Comparison of ENCODE assay signal across 12 cellular contexts in the genomic region with DNA sequence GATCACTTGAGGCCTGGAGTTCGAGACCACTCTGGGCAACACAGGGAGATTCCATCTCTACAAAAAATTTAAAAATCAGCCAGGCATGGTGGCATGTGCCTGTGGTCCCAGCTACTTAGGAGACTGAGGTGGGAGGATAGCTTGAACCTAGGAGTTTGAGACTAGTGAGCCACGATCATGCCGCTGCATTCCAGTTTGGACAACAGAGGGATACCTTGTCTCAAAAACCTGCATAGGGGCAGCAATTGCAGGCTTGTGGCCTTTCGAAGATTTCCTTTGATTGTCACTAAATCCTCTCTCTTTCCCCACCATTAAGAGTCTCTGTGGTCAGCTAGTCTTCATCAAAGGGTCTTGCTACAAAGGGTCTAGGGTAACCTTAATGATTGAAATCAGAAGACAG.
DNase-seq lines count a peak whose midpoint lies in the region; ATAC-seq and TF ChIP-seq lines count a peak whose summit lies in the region.
"Had no signal": no experiment of that assay in that cellular context is flagged by ENCODE, and none has a peak within 500 bp of the region (broad histone marks: within the 10 kb centered on the region; RNA-seq: fewer than 3 reads in every experiment).

No MANE protein-coding gene starts in this region.

- H3K27ac Mint-ChIP-seq in activated CD8-positive, alpha-beta memory T cell treated with anti-CD3 and anti-CD28 coated beads, Interleukin-2, amount 10 ng/mL, durations not matched to agents 7 days and 5 days = peak overlapping the region; percentile 98
- peak overlapping the region; percentile 95 for H3K27ac Mint-ChIP-seq in central memory CD8-positive, alpha-beta T cell (ENCODE audit: low read depth)
- H3K27ac Mint-ChIP-seq in stimulated activated effector memory CD8-positive, alpha-beta T cell treated with anti-CD3 and anti-CD28 coated beads, Interleukin-12 subunit alpha, Interleukin-12 subunit beta, amount 100 ng/mL, for 72 hours = peak overlapping the region; percentile 89
- H3K27ac Mint-ChIP-seq: brain, neural progenitor cell had no signal

- peaks cover 29% of the 10 kb centered on the region for H3K36me3 Mint-ChIP-seq in activated CD8-positive, alpha-beta memory T cell treated with anti-CD3 and anti-CD28 coated beads, Interleukin-2, amount 10 ng/mL, durations not matched to agents 7 days and 5 days
- peaks cover 16% of the 10 kb centered on the region for H3K36me3 Mint-ChIP-seq in central memory CD8-positive, alpha-beta T cell (ENCODE audit: insufficient read depth)
- no peaks in the 10 kb centered on the region for H3K36me3 Mint-ChIP-seq in stimulated activated effector memory CD8-positive, alpha-beta T cell treated with anti-CD3 and anti-CD28 coated beads, Interleukin-12 subunit alpha, Interleukin-12 subunit beta, amount 100 ng/mL, for 72 hours

- H3K27me3 Mint-ChIP-seq in activated CD8-positive, alpha-beta memory T cell treated with anti-CD3 and anti-CD28 coated beads, Interleukin-2, amount 10 ng/mL, durations not matched to agents 7 days and 5 days = no peaks in the 10 kb centered on the region
- no peaks in the 10 kb centered on the region for H3K27me3 Mint-ChIP-seq in central memory CD8-positive, alpha-beta T cell

- H3K4me3 ChIP-seq in OCI-LY1 (ENCODE audit: low read depth, low read length, poor library complexity, severe bottlenecking) = peak overlapping the region; percentile 65
- H3K4me3 ChIP-seq: neural progenitor cell had no signal

- H3K4me1 Mint-ChIP-seq in activated CD8-positive, alpha-beta memory T cell treated with anti-CD3 and anti-CD28 coated beads, Interleukin-2, amount 10 ng/mL, durations not matched to agents 7 days and 5 days = peaks cover 71% of the 10 kb centered on the region
- peaks cover 91% of the 10 kb centered on the region for H3K4me1 Mint-ChIP-seq in central memory CD8-positive, alpha-beta T cell
- peaks cover 79% of the 10 kb centered on the region for H3K4me1 Mint-ChIP-seq in stimulated activated effector memory CD8-positive, alpha-beta T cell treated with anti-CD3 and anti-CD28 coated beads, Interleukin-12 subunit alpha, Interleukin-12 subunit beta, amount 100 ng/mL, for 72 hours

- no peaks in the 10 kb centered on the region for H3K27me3 ChIP-seq in OCI-LY1 (ENCODE audit: insufficient read depth, low read length)
- H3K27me3 ChIP-seq: neural progenitor cell had no signal

- peak overlapping the region; percentile 97 for H3K4me3 Mint-ChIP-seq in activated CD8-positive, alpha-beta memory T cell treated with anti-CD3 and anti-CD28 coated beads, Interleukin-2, amount 10 ng/mL, durations not matched to agents 7 days and 5 days
- peak overlapping the region; percentile 93 for H3K4me3 Mint-ChIP-seq in central memory CD8-positive, alpha-beta T cell
- peak overlapping the region; percentile 75 for H3K4me3 Mint-ChIP-seq in stimulated activated effector memory CD8-positive, alpha-beta T cell treated with anti-CD3 and anti-CD28 coated beads, Interleukin-12 subunit alpha, Interleukin-12 subunit beta, amount 100 ng/mL, for 72 hours
- H3K4me3 Mint-ChIP-seq: brain, neural progenitor cell had no signal

- H3K9me3 Mint-ChIP-seq in activated CD8-positive, alpha-beta memory T cell treated with anti-CD3 and anti-CD28 coated beads, Interleukin-2, amount 10 ng/mL, durations not matched to agents 7 days and 5 days (ENCODE audit: low read depth) = no peaks in the 10 kb centered on the region
- no peaks in the 10 kb centered on the region for H3K9me3 Mint-ChIP-seq in central memory CD8-positive, alpha-beta T cell
- H3K9me3 Mint-ChIP-seq in stimulated activated effector memory CD8-positive, alpha-beta T cell treated with anti-CD3 and anti-CD28 coated beads, Interleukin-12 subunit alpha, Interleukin-12 subunit beta, amount 100 ng/mL, for 72 hours = peaks cover 2% of the 10 kb centered on the region

- peak overlapping the region; percentile 70; the same call in 1 of the 2 replicates for H3K4me2 ChIP-seq in OCI-LY1 (ENCODE audit: low read length)
- H3K4me2 ChIP-seq: neural progenitor cell had no signal

- no peak for TF ChIP-seq CTCF in OCI-LY1 (IDR thresholded peaks at IDR 0.05; ENCODE audit: low read length)

- peaks cover 40% of the 10 kb centered on the region for H3K4me1 ChIP-seq in OCI-LY1 (ENCODE audit: insufficient read depth, low read length, severe bottlenecking)

- no peaks in the 10 kb centered on the region for H3K9me2 ChIP-seq in OCI-LY1 (ENCODE audit: low read depth, low read length)

- H3K27ac ChIP-seq in OCI-LY1 (ENCODE audit: low read depth, low read length, poor library complexity, severe bottlenecking) = no peak overlapping the region
- H3K27ac ChIP-seq: neural progenitor cell had no signal

- H4K20me1 ChIP-seq in OCI-LY1 (ENCODE audit: insufficient read depth, low read length) = no peaks in the 10 kb centered on the region

- no peaks in the 10 kb centered on the region for H3K36me3 ChIP-seq in OCI-LY1 (ENCODE audit: insufficient read depth, low read length)
- H3K36me3 ChIP-seq: neural progenitor cell had no signal

- no peak overlapping the region for H2AFZ ChIP-seq in OCI-LY1 (ENCODE audit: low read length)
- H2AFZ ChIP-seq: neural progenitor cell had no signal

- DNase-seq in activated CD8-positive, alpha-beta memory T cell treated with anti-CD3 and anti-CD28 coated beads, Interleukin-2, amount 10 ng/mL, durations not matched to agents 7 days and 5 days = no peak
- no peak for DNase-seq in activated CD8-positive, alpha-beta memory T cell treated with anti-CD3 and anti-CD28 coated beads, Interleukin-2, amount 50 U/mL, for 48 hours
- DNase-seq in central memory CD8-positive, alpha-beta T cell (ENCODE audit: low spot score in 2 of 2) = no peak
- no peak for DNase-seq in stimulated activated effector memory CD8-positive, alpha-beta T cell treated with anti-CD3 and anti-CD28 coated beads, Interleukin-12 subunit alpha, Interleukin-12 subunit beta, amount 100 ng/mL, for 72 hours (ENCODE audit: low spot score in 2 of 2)
- DNase-seq in DMS153 treated with DMSO at 0.1 percent for 48 hours (lab: John Stamatoyannopoulos, UW; ENCODE audit: unreplicated experiment) (no peak), NCI-H748 treated with DMSO at 0.1 percent for 48 hours (lab: John Stamatoyannopoulos, UW) (no peak), NOMO-1 treated with dmso at 0.1 percent for 144 hours (lab: John Stamatoyannopoulos, UW; ENCODE audit: unreplicated experiment) (no peak)
- DNase-seq: small intestine, T-helper 9 cell had no signal

- no peaks in the 10 kb centered on the region for H3F3A ChIP-seq in OCI-LY1 (ENCODE audit: insufficient read depth, low read length)

- H3K79me2 ChIP-seq in OCI-LY1 (ENCODE audit: insufficient read depth, low read length) = no peaks in the 10 kb centered on the region

- H3K9me3 ChIP-seq in OCI-LY1 (ENCODE audit: low read length) = no peaks in the 10 kb centered on the region

- CTCF ChIA-PET in activated CD8-positive, alpha-beta memory T cell treated with anti-CD3 and anti-CD28 coated beads, Interleukin-2, amount 10 ng/mL, durations not matched to agents 7 days and 5 days (lab: Charles Lee) = interaction anchor here (0.9 to 1.7 kb wide), 5 partner anchors 11 to 145 kb away, joined by 3 to 5 read pairs (median 3); no protein-coding TSS in a partner anchor

- no peak for ATAC-seq in activated CD8-positive, alpha-beta memory T cell treated with anti-CD3 and anti-CD28 coated beads, Interleukin-2, amount 10 ng/mL, durations not matched to agents 7 days and 5 days
- no peak for ATAC-seq in central memory CD8-positive, alpha-beta T cell (replicated peaks; ENCODE audit: extremely low read depth, poor library complexity, severe bottlenecking)
- ATAC-seq in stimulated activated effector memory CD8-positive, alpha-beta T cell treated with anti-CD3 and anti-CD28 coated beads, Interleukin-12 subunit alpha, Interleukin-12 subunit beta, amount 100 ng/mL, for 72 hours = no peak

- H3K9ac ChIP-seq in OCI-LY1 (ENCODE audit: low read length) = no peak overlapping the region
- H3K9ac ChIP-seq: neural progenitor cell had no signal
